Comparison of ENCODE assay signal across 31 cellular contexts in genomic region chr15:78842519-78842918, GRCh38. TPM values are rescaled to one million over a fixed set of nuclear protein-coding genes. Genes with fewer than 3 reads are reported as not detected.
A peak's percentile ranks its signal among the peaks of the same experiment; 100 is the strongest.
DNase-seq lines count a peak whose midpoint lies in the region; ATAC-seq and TF ChIP-seq lines count a peak whose summit lies in the region.
"Had no signal": no experiment of that assay in that cellular context is flagged by ENCODE, and none has a peak within 500 bp of the region (broad histone marks: within the 10 kb centered on the region; RNA-seq: fewer than 3 reads in every experiment).

No MANE protein-coding gene starts in this region.

- peaks cover 4% of the 10 kb centered on the region for H3K27me3 Mint-ChIP-seq in activated T-helper 17 cell treated with anti-CD3 and anti-CD28 coated beads, Interleukin-2, amount 50 U/mL, for 72 hours
- H3K27me3 Mint-ChIP-seq: central memory CD8-positive, alpha-beta T cell had no signal

- no peak overlapping the region for H3K27ac Mint-ChIP-seq in activated T-helper 17 cell treated with anti-CD3 and anti-CD28 coated beads, Interleukin-2, amount 50 U/mL, for 72 hours
- no peak overlapping the region for H3K27ac Mint-ChIP-seq in activated naive CD4-positive, alpha-beta T cell treated with anti-CD3 and anti-CD28 coated beads, Interleukin-2, amount 50 U/mL, for 72 hours
- H3K27ac Mint-ChIP-seq: activated CD4-positive, alpha-beta memory T cell treated with anti-CD3 and anti-CD28 coated beads, Interleukin-2, amount 10 ng/mL, durations not matched to agents 7 days and 5 days had no signal

- H3K36me3 Mint-ChIP-seq in activated T-helper 17 cell treated with anti-CD3 and anti-CD28 coated beads, Interleukin-2, amount 50 U/mL, for 72 hours (ENCODE audit: low read depth) = no peaks in the 10 kb centered on the region
- no peaks in the 10 kb centered on the region for H3K36me3 Mint-ChIP-seq in activated naive CD4-positive, alpha-beta T cell treated with anti-CD3 and anti-CD28 coated beads, Interleukin-2, amount 50 U/mL, for 72 hours

- no peak for TF ChIP-seq CTCF in GM10266 (IDR thresholded peaks at IDR 0.05; ENCODE audit: control insufficient read depth, insufficient read depth, low read depth, missing control alignments)
- no peak for TF ChIP-seq CTCF in ascending aorta (IDR thresholded peaks at IDR 0.05)

- H3K9me3 ChIP-seq in ascending aorta = no peaks in the 10 kb centered on the region
- H3K9me3 ChIP-seq: BE2C, right atrium auricular region had no signal

- H3K36me3 ChIP-seq in ascending aorta = no peaks in the 10 kb centered on the region
- H3K36me3 ChIP-seq: BE2C, right atrium auricular region had no signal

- no peaks in the 10 kb centered on the region for H3K27me3 ChIP-seq in ascending aorta
- H3K27me3 ChIP-seq: BE2C, dorsolateral prefrontal cortex, right atrium auricular region had no signal

- intact Hi-C loops in ascending aorta (cut with DNase I) = no loop called here

- no peak overlapping the region for H3K4me3 ChIP-seq in ascending aorta
- H3K4me3 ChIP-seq: dorsolateral prefrontal cortex, right atrium auricular region, smooth muscle cell had no signal

- H3K4me1 ChIP-seq in ascending aorta = peaks cover 0 to 14% of the 10 kb centered on the region in 2 donors
- H3K4me1 ChIP-seq: BE2C, parathyroid adenoma had no signal

- H3K27ac ChIP-seq in ascending aorta = peak overlapping the region in 1 of 2 donors; percentile 8
- H3K27ac ChIP-seq: dorsolateral prefrontal cortex, KMS-11, parathyroid adenoma, right atrium auricular region had no signal

- H3K9me3 Mint-ChIP-seq in activated T-helper 17 cell treated with anti-CD3 and anti-CD28 coated beads, Interleukin-2, amount 50 U/mL, for 72 hours = no peaks in the 10 kb centered on the region
- no peaks in the 10 kb centered on the region for H3K9me3 Mint-ChIP-seq in activated naive CD4-positive, alpha-beta T cell treated with anti-CD3 and anti-CD28 coated beads, Interleukin-2, amount 50 U/mL, for 72 hours
- H3K9me3 Mint-ChIP-seq: activated CD4-positive, alpha-beta memory T cell treated with anti-CD3 and anti-CD28 coated beads, Interleukin-2, amount 10 ng/mL, durations not matched to agents 7 days and 5 days; central memory CD8-positive, alpha-beta T cell had no signal

- H3K4me1 Mint-ChIP-seq in activated T-helper 17 cell treated with anti-CD3 and anti-CD28 coated beads, Interleukin-2, amount 50 U/mL, for 72 hours = peaks cover 4% of the 10 kb centered on the region
- H3K4me1 Mint-ChIP-seq: activated CD4-positive, alpha-beta memory T cell treated with anti-CD3 and anti-CD28 coated beads, Interleukin-2, amount 10 ng/mL, durations not matched to agents 7 days and 5 days; central memory CD8-positive, alpha-beta T cell had no signal

- DNase-seq in GM10266 (ENCODE audit: extremely low spot score) (peak; percentile 69), HT-29 (ENCODE audit: low spot score) (no peak), ascending aorta (ENCODE audit: low spot score in 2 of 2) (no peak)
- no peak for DNase-seq in activated naive CD4-positive, alpha-beta T cell treated with anti-CD3 and anti-CD28 coated beads, Interleukin-2, amount 50 U/mL, for 72 hours (ENCODE audit: low spot score in 2 of 2)
- DNase-seq: ACHN; activated CD4-positive, alpha-beta memory T cell treated with anti-CD3 and anti-CD28 coated beads, Interleukin-2, amount 10 ng/mL, durations not matched to agents 7 days and 5 days; activated CD4-positive, CD25-positive, alpha-beta regulatory T cell treated with anti-CD3 and anti-CD28 coated beads, Interleukin-2, amount 50 U/mL, for 72 hours; activated CD8-positive, alpha-beta memory T cell treated with anti-CD3 and anti-CD28 coated beads, Interleukin-2, amount 50 U/mL, for 48 hours; BE2C; dorsolateral prefrontal cortex; GDM1; H7; hippocampal formation; MM.1S; NCI-H1417 treated with DMSO at 0.1 percent for 48 hours; NCI-H345; NCI-H774; OCI-M1; stimulated activated CD4-positive, alpha-beta T cell treated with anti-CD3 and anti-CD28 coated beads, Interleukin-1b, Interleukin-23, amount 100 ng/mL, for 48 hours; stimulated activated CD8-positive, alpha-beta memory T cell treated with anti-CD3 and anti-CD28 coated beads, Interleukin-4, amount 100 ng/mL, for 48 hours; T-helper 1 cell had no signal

- ATAC-seq in GM18868 (IDR thresholded peaks at IDR 0.05; ENCODE audit: unreplicated experiment) = peak; percentile 69
- ATAC-seq in HG02610 (IDR thresholded peaks at IDR 0.05; ENCODE audit: unreplicated experiment) = peak; percentile 47
- peak; percentile 64 for ATAC-seq in activated T-helper 17 cell treated with anti-CD3 and anti-CD28 coated beads, Interleukin-2, amount 50 U/mL, for 72 hours (replicated peaks)
- no peak for ATAC-seq in activated naive CD4-positive, alpha-beta T cell treated with anti-CD3 and anti-CD28 coated beads, Interleukin-2, amount 50 U/mL, for 72 hours
- no peak for ATAC-seq in GM19023 (IDR thresholded peaks at IDR 0.05; ENCODE audit: unreplicated experiment)

- H3K4me3 Mint-ChIP-seq in activated T-helper 17 cell treated with anti-CD3 and anti-CD28 coated beads, Interleukin-2, amount 50 U/mL, for 72 hours = no peak overlapping the region
- H3K4me3 Mint-ChIP-seq: activated CD4-positive, alpha-beta memory T cell treated with anti-CD3 and anti-CD28 coated beads, Interleukin-2, amount 10 ng/mL, durations not matched to agents 7 days and 5 days; central memory CD8-positive, alpha-beta T cell; neural crest cell had no signal

RNA-seq across cellular contexts. Expression of gene MORF4L1, which starts 30.2 kb away (rescaled TPM):
- total RNA-seq in activated T-helper 17 cell treated with anti-CD3 and anti-CD28 coated beads, Interleukin-2, amount 50 U/mL, for 72 hours = 100 to 1,000 TPM; 242 to 244 TPM
- 135 and 142 TPM in 2 replicates for total RNA-seq in HT-29 (2014; rRNA removed; shearing (Covaris generic))
- total RNA-seq in ascending aorta = 108 TPM
- total RNA-seq in activated naive CD4-positive, alpha-beta T cell treated with anti-CD3 and anti-CD28 coated beads, Interleukin-2, amount 50 U/mL, for 72 hours = 100 to 1,000 TPM; 239 to 287 TPM

RNA-seq across cellular contexts. Expression of gene ADAMTS7, which starts 31.3 kb away (rescaled TPM):
- 1 to 10 TPM; 1.2 to 4.4 TPM for total RNA-seq in activated T-helper 17 cell treated with anti-CD3 and anti-CD28 coated beads, Interleukin-2, amount 50 U/mL, for 72 hours
- 0.50 and 0.69 TPM in 2 replicates for total RNA-seq in HT-29 (2014; rRNA removed; shearing (Covaris generic))
- total RNA-seq in ascending aorta = 33.3 TPM
- 1 to 10 TPM; 1.4 to 4.3 TPM for total RNA-seq in activated naive CD4-positive, alpha-beta T cell treated with anti-CD3 and anti-CD28 coated beads, Interleukin-2, amount 50 U/mL, for 72 hours

Comparison
In these comparisons a context has a peak if more than half of its experiments do, and no peak if none do; other contexts are left out.
1. ATAC-seq: peak in GM18868 (single experiment), HG02610 (single experiment) and activated T-helper 17 cell treated with anti-CD3 and anti-CD28 coated beads, Interleukin-2, amount 50 U/mL, for 72 hours (single experiment); none in activated naive CD4-positive, alpha-beta T cell treated with anti-CD3 and anti-CD28 coated beads, Interleukin-2, amount 50 U/mL, for 72 hours (0 of 2) and GM19023 (single experiment).